ENCODE assay signal across 24 cellular contexts in the genomic region with DNA sequence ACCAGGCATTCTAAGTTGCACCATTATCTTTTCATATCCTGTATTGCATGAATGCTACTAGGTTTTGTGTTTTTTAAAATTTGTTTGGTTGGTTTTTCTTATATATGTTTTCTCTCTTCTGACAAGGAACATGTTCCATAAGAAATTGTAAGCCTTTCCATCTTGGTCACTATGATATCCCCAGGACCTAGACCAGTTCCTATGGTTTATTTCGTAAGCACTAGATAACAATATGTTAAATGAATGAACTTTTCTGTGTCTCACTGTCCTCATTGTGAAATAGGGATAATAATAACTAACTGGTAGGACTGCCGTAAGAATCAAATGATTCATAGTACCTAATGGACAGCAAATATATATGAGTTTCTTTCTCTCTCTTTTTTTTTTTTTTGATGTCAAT.
DNase-seq lines count a peak whose midpoint lies in the region; FAIRE-seq and TF ChIP-seq lines count a peak whose summit lies in the region.
"Had no signal": no experiment of that assay in that cellular context is flagged by ENCODE, and none has a peak within 500 bp of the region (broad histone marks: within the 10 kb centered on the region; RNA-seq: fewer than 3 reads in every experiment).

No MANE protein-coding gene starts in this region.

- H3K4me1 ChIP-seq in mammary epithelial cell (ENCODE audit: insufficient read depth, low read length) (no peaks in the 10 kb centered on the region), breast epithelium (no peaks in the 10 kb centered on the region)
- H3K4me1 ChIP-seq: BLaER1, Caco-2 had no signal

- no peak overlapping the region for H3K27ac Mint-ChIP-seq in activated CD4-positive, alpha-beta memory T cell treated with anti-CD3 and anti-CD28 coated beads, Interleukin-2, amount 10 ng/mL, durations not matched to agents 7 days and 5 days
- H3K27ac Mint-ChIP-seq: B cell; CD8-positive, alpha-beta T cell; HFFc6 had no signal

- no peak overlapping the region for H2AFZ ChIP-seq in mammary epithelial cell (ENCODE audit: low read depth, low read length)

- H4K20me1 ChIP-seq in mammary epithelial cell (ENCODE audit: insufficient read depth, low read length), result no peaks in the 10 kb centered on the region
- H4K20me1 ChIP-seq: BLaER1 had no signal

- BruUV-seq in mammary epithelial cell (replicated peaks; lab: Mats Ljungman, UMichigan), result no TSS peak

- no peak for TF ChIP-seq POLR2A in breast epithelium (IDR thresholded peaks at IDR 0.05)

- in situ Hi-C loops in mammary epithelial cell (cut with MboI; ENCODE audit: low sequenced_read_pairs in 2 of 2), result no loop called here

- TF ChIP-seq CTCF in mammary epithelial cell (conservative IDR thresholded peaks at IDR 0.05 in 1 of 2, IDR thresholded peaks at IDR 0.05 in 1 of 2; ENCODE audit: extremely low read depth in 1 of 2, insufficient read depth in 1 of 2, low read depth in 1 of 2, low read length in 2 of 2) (no peak), breast epithelium (IDR thresholded peaks at IDR 0.05) (no peak), bronchial epithelial cell (IDR thresholded peaks at IDR 0.05; ENCODE audit: insufficient read depth, low read length, severe bottlenecking) (no peak), fibroblast of pulmonary artery (IDR thresholded peaks at IDR 0.05; ENCODE audit: low read length, missing control alignments) (no peak)

- DNase-seq in mammary epithelial cell (peak; percentile 32), breast epithelium (ENCODE audit: low spot score in 2 of 2) (no peak), bronchial epithelial cell (ENCODE audit: low read depth) (peak; percentile 35), fibroblast of pulmonary artery (ENCODE audit: low read depth) (peak; percentile 32), occipital lobe (lab: John Stamatoyannopoulos, UW) (no peak), epidermal melanocyte (ENCODE audit: insufficient read length, low spot score) (no peak), anterior cingulate cortex (lab: John Stamatoyannopoulos, UW) (no peak)
- no peak for DNase-seq in activated CD4-positive, alpha-beta memory T cell treated with anti-CD3 and anti-CD28 coated beads, Interleukin-2, amount 10 ng/mL, durations not matched to agents 7 days and 5 days
- DNase-seq: Caco-2; CD4-positive, CD25-positive, alpha-beta regulatory T cell; CD8-positive, alpha-beta T cell; DMS153; DND-41; GOT3; HFFc6 had no signal

- H3K9ac ChIP-seq in mammary epithelial cell (ENCODE audit: insufficient read depth, low read length), result no peak overlapping the region
- H3K9ac ChIP-seq: BLaER1 had no signal

- H3K27me3 Mint-ChIP-seq in activated CD4-positive, alpha-beta memory T cell treated with anti-CD3 and anti-CD28 coated beads, Interleukin-2, amount 10 ng/mL, durations not matched to agents 7 days and 5 days, result no peaks in the 10 kb centered on the region
- H3K27me3 Mint-ChIP-seq: B cell; CD4-positive, CD25-positive, alpha-beta regulatory T cell had no signal

- POLR2A ChIA-PET in activated CD4-positive, alpha-beta memory T cell treated with anti-CD3 and anti-CD28 coated beads, Interleukin-2, amount 10 ng/mL, durations not matched to agents 7 days and 5 days (lab: Charles Lee), result no interaction called here

- H3K36me3 Mint-ChIP-seq in activated CD4-positive, alpha-beta memory T cell treated with anti-CD3 and anti-CD28 coated beads, Interleukin-2, amount 10 ng/mL, durations not matched to agents 7 days and 5 days (ENCODE audit: low read depth), result no peaks in the 10 kb centered on the region
- H3K36me3 Mint-ChIP-seq: CD4-positive, CD25-positive, alpha-beta regulatory T cell; CD8-positive, alpha-beta T cell had no signal

- no peaks in the 10 kb centered on the region for H3K4me1 Mint-ChIP-seq in activated CD4-positive, alpha-beta memory T cell treated with anti-CD3 and anti-CD28 coated beads, Interleukin-2, amount 10 ng/mL, durations not matched to agents 7 days and 5 days
- H3K4me1 Mint-ChIP-seq: B cell; CD4-positive, CD25-positive, alpha-beta regulatory T cell had no signal

- no peak overlapping the region for H3K4me3 ChIP-seq in mammary epithelial cell (replicated peaks in 1 of 3; ENCODE audit: insufficient read depth in 1 of 3, low read depth in 2 of 3, low read length in 3 of 3)
- no peak overlapping the region for H3K4me3 ChIP-seq in breast epithelium
- no peak overlapping the region for H3K4me3 ChIP-seq in bronchial epithelial cell (ENCODE audit: low read depth, low read length)
- H3K4me3 ChIP-seq in fibroblast of pulmonary artery (replicated peaks; ENCODE audit: low read depth, low read length), result no peak overlapping the region
- H3K4me3 ChIP-seq: BLaER1, HAP-1 had no signal

- H3K79me2 ChIP-seq in mammary epithelial cell (ENCODE audit: insufficient read depth, low read length), result no peaks in the 10 kb centered on the region

- CTCF ChIA-PET in mammary epithelial cell (lab: Charles Lee; ENCODE audit: low non-redundant PET), result no interaction called here
- CTCF ChIA-PET in activated CD4-positive, alpha-beta memory T cell treated with anti-CD3 and anti-CD28 coated beads, Interleukin-2, amount 10 ng/mL, durations not matched to agents 7 days and 5 days (lab: Charles Lee), result no interaction called here

- WGBS in mammary epithelial cell (ENCODE audit: low coverage, missing lambda C conversion rate), result 46% methylated on average over 2 of the region's 2 CpGs

- no peak overlapping the region for H3K4me2 ChIP-seq in mammary epithelial cell (ENCODE audit: insufficient read depth, low read depth, low read length)
- H3K4me2 ChIP-seq: BLaER1 had no signal

- H3K4me3 Mint-ChIP-seq in activated CD4-positive, alpha-beta memory T cell treated with anti-CD3 and anti-CD28 coated beads, Interleukin-2, amount 10 ng/mL, durations not matched to agents 7 days and 5 days, result no peak overlapping the region
- H3K4me3 Mint-ChIP-seq: B cell; CD4-positive, CD25-positive, alpha-beta regulatory T cell; CD8-positive, alpha-beta T cell; HFFc6 had no signal

- FAIRE-seq in bronchial epithelial cell (lab: Jason Lieb, UNC), result no peak
- FAIRE-seq: A204.1, GM12892, GM19239, H54 had no signal

- dilution Hi-C loops in mammary epithelial cell (cut with HindIII; ENCODE audit: low sequenced_read_pairs), result no loop called here

- no peaks in the 10 kb centered on the region for H3K36me3 ChIP-seq in mammary epithelial cell (ENCODE audit: insufficient read depth, low read length)
- no peaks in the 10 kb centered on the region for H3K36me3 ChIP-seq in breast epithelium
- H3K36me3 ChIP-seq in bronchial epithelial cell (ENCODE audit: control insufficient read depth, insufficient read depth, low read length), result no peaks in the 10 kb centered on the region
- H3K36me3 ChIP-seq: BLaER1, HAP-1 had no signal

- H3K27ac ChIP-seq in mammary epithelial cell (ENCODE audit: insufficient read depth, low read depth, low read length) (no peak overlapping the region), breast epithelium (no peak overlapping the region)
- H3K27ac ChIP-seq: 22Rv1, BLaER1, C4-2B had no signal

- intact Hi-C loops in mammary epithelial cell (cut with micrococcal nuclease), result no loop called here
- intact Hi-C loops in breast epithelium (cut with DNase I; ENCODE audit: low total_unique reads), result no loop called here

- H3K9me3 ChIP-seq in mammary epithelial cell (replicated peaks; ENCODE audit: insufficient read depth, low read length) (no peaks in the 10 kb centered on the region), breast epithelium (no peaks in the 10 kb centered on the region)
- H3K9me3 ChIP-seq: BLaER1, Caco-2, HAP-1 had no signal

- no peaks in the 10 kb centered on the region for H3K9me3 Mint-ChIP-seq in activated CD4-positive, alpha-beta memory T cell treated with anti-CD3 and anti-CD28 coated beads, Interleukin-2, amount 10 ng/mL, durations not matched to agents 7 days and 5 days
- H3K9me3 Mint-ChIP-seq: CD8-positive, alpha-beta T cell; HFFc6 had no signal

- H3K27me3 ChIP-seq in mammary epithelial cell (ENCODE audit: insufficient read depth, low read length) (no peaks in the 10 kb centered on the region), breast epithelium (no peaks in the 10 kb centered on the region), bronchial epithelial cell (ENCODE audit: control insufficient read depth, insufficient read depth, low read length) (no peaks in the 10 kb centered on the region)
- H3K27me3 ChIP-seq: BLaER1 had no signal

Comparison
In these comparisons a context has a peak if more than half of its experiments do, and no peak if none do; other contexts are left out.
1. DNase-seq: peak in mammary epithelial cell (single experiment), bronchial epithelial cell (single experiment) and fibroblast of pulmonary artery (single experiment); none in breast epithelium (0 of 2), occipital lobe (single experiment), activated CD4-positive, alpha-beta memory T cell treated with anti-CD3 and anti-CD28 coated beads, Interleukin-2, amount 10 ng/mL, durations not matched to agents 7 days and 5 days (single experiment), epidermal melanocyte (single experiment) and anterior cingulate cortex (0 of 58).